Comparison of ENCODE assay signal across 10 cellular contexts in the genomic region with DNA sequence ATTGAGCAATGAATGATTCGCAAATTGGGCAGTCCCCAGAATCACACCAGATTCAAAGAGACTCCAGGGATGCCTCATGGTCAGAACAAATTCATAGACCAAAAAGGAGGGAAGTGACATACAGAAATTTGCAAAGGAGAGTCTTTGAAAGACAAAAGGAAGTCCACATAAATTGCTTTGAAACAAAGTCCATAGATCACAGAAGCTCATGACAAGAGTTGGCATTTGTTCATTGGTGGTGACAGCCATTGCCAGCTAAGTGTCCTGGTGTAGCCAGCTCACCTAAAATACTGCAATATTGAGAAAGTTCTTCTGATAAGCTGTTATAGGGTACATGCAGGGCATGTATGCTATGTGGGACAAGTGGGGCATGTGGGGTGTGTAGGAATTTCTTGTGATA. TPM values are rescaled to one million over a fixed set of nuclear protein-coding genes. Genes with fewer than 3 reads are reported as not detected.
DNase-seq lines count a peak whose midpoint lies in the region; ATAC-seq, FAIRE-seq and TF ChIP-seq lines count a peak whose summit lies in the region.
"Not testable (repeated sequence)": the region's sequence is repeated elsewhere in the genome, so short reads cannot be mapped to it uniquely, and the experiment has no call there.
"Had no signal": no experiment of that assay in that cellular context is flagged by ENCODE, and none has a peak within 500 bp of the region (broad histone marks: within the 10 kb centered on the region; RNA-seq: fewer than 3 reads in every experiment).

No MANE protein-coding gene starts in this region.

- dilution Hi-C loops in keratinocyte (cut with MboI; ENCODE audit: extremely low pct_ligation_motif_present, low sequenced_read_pairs) = not testable (repeated sequence)

- not testable (repeated sequence) for H3K4me1 ChIP-seq in A549; keratinocyte (ENCODE audit: control insufficient read depth, extremely low read depth, insufficient read depth, low read length); small intestine (ENCODE audit: control insufficient read depth in 2 of 2, insufficient read depth in 1 of 2, low read depth in 1 of 2, low read length in 1 of 2)
- peaks cover 1 to 23% (median 14%) of the 10 kb centered on the region in 4 donors for H3K4me1 ChIP-seq in liver (ENCODE audit: control insufficient read depth in 4 of 4, insufficient read depth in 4 of 4, low read length in 3 of 4)

- H3K4me2 ChIP-seq in A549; keratinocyte (ENCODE audit: control insufficient read depth, extremely low read depth, insufficient read depth, low read depth, low read length): not testable (repeated sequence)

- TF ChIP-seq POLR2A in A549 (IDR thresholded peaks at IDR 0.05; ENCODE audit: low read length); GM12892 (IDR thresholded peaks at IDR 0.05; ENCODE audit: low read depth, low read length): not testable (repeated sequence)

- TF ChIP-seq RAD21 in A549 (conservative IDR thresholded peaks at IDR 0.05 in 1 of 2, IDR thresholded peaks at IDR 0.05 in 1 of 2); liver (IDR thresholded peaks at IDR 0.05): not testable (repeated sequence)

- not testable (repeated sequence) for H3K27me3 ChIP-seq in WERI-Rb-1 (ENCODE audit: insufficient read depth, low read depth, severe bottlenecking); keratinocyte (ENCODE audit: control insufficient read depth, extremely low read depth, insufficient read depth, low read length); liver (ENCODE audit: control insufficient read depth in 4 of 4, insufficient read depth in 4 of 4, low read length in 3 of 4); small intestine (ENCODE audit: control insufficient read depth in 2 of 2, insufficient read depth in 2 of 2, low read length in 2 of 2)

- H4K20me1 ChIP-seq in keratinocyte (ENCODE audit: control insufficient read depth, extremely low read depth, insufficient read depth, low read length) = not testable (repeated sequence)

- not testable (repeated sequence) for TF ChIP-seq EP300 in A549 (IDR thresholded peaks at IDR 0.05)

- peak; percentile 94 for FAIRE-seq in A549 (lab: Jason Lieb, UNC)
- FAIRE-seq in GM12892 (lab: Jason Lieb, UNC) = peak; percentile 70
- peak; percentile 17 for FAIRE-seq in keratinocyte (lab: Jason Lieb, UNC)
- FAIRE-seq in small intestine (lab: Jason Lieb, UNC) = not testable (repeated sequence)

- not testable (repeated sequence) for H2AFZ ChIP-seq in keratinocyte (ENCODE audit: control insufficient read depth, low read length)

- not testable (repeated sequence) for H3K9me3 ChIP-seq in A549; WERI-Rb-1 (ENCODE audit: severe bottlenecking); keratinocyte (ENCODE audit: control insufficient read depth, low read depth, low read length); liver (ENCODE audit: control insufficient read depth in 4 of 4, low read length in 3 of 4); small intestine (ENCODE audit: control insufficient read depth, low read depth)

- not testable (repeated sequence) for H3K27ac ChIP-seq in A549; keratinocyte (ENCODE audit: control insufficient read depth, insufficient read depth, low read length); liver (ENCODE audit: low read depth in 1 of 2, low read length in 2 of 2); small intestine (ENCODE audit: low read depth in 1 of 2, low read length in 1 of 2)
- H3K27ac ChIP-seq in WERI-Rb-1 = peak overlapping the region; percentile 56

- not testable (repeated sequence) for H3K4me3 ChIP-seq in A549; WERI-Rb-1 (ENCODE audit: low read depth, low read length); keratinocyte (ENCODE audit: control insufficient read depth in 2 of 3, extremely low read depth in 1 of 3, insufficient read depth in 2 of 3, low read depth in 1 of 3, low read length in 3 of 3); liver (ENCODE audit: low read depth in 1 of 3, low read length in 3 of 3); small intestine (ENCODE audit: low read depth in 1 of 2, low read length in 2 of 2)

- H3K9ac ChIP-seq in keratinocyte (ENCODE audit: control insufficient read depth, extremely low read depth, insufficient read depth, low read length); liver (ENCODE audit: low read depth in 1 of 2, low read length in 2 of 2): not testable (repeated sequence)

- not testable (repeated sequence) for H3K79me2 ChIP-seq in keratinocyte (ENCODE audit: control insufficient read depth, insufficient read depth, low read length)

- 38% methylated on average over 1 of the region's 1 CpG for WGBS in A549 (ENCODE audit: missing lambda C conversion rate)
- WGBS in liver = 88% methylated on average over 1 of the region's 1 CpG
- 91 to 97% (median 97%) methylated on average over 1 of the region's 1 CpG for WGBS in small intestine, 3 donors

- not testable (repeated sequence) for H3K9me1 ChIP-seq in keratinocyte (ENCODE audit: control insufficient read depth, extremely low read depth, insufficient read depth, low read length)

- not testable (repeated sequence) for ATAC-seq in A549

- CTCF ChIA-PET in A549 (lab: Yijun Ruan, JAX) = interaction anchor here (1.7 kb wide), 1 partner anchor 31 kb away, joined by 4 read pairs; no protein-coding TSS in a partner anchor

- POLR2A ChIA-PET in A549 (lab: Yijun Ruan, JAX) = not testable (repeated sequence)

- DNase-seq in A549 (ENCODE audit: low read depth in 1 of 2, low spot score in 1 of 2); GM12892 (ENCODE audit: insufficient read length); WERI-Rb-1; keratinocyte (ENCODE audit: low read depth, low spot score): not testable (repeated sequence)
- DNase-seq in mucosa of gallbladder (ENCODE audit: low spot score) (peak; percentile 22), small intestine (peak; percentile 79)

- H3K36me3 ChIP-seq in WERI-Rb-1; keratinocyte (ENCODE audit: control insufficient read depth in 2 of 2, extremely low read depth in 1 of 2, insufficient read depth in 2 of 2, low read length in 2 of 2); liver (ENCODE audit: control insufficient read depth in 4 of 4, insufficient read depth in 3 of 4, low read depth in 1 of 4, low read length in 3 of 4); small intestine (ENCODE audit: control insufficient read depth in 2 of 2, insufficient read depth in 2 of 2, low read length in 2 of 2): not testable (repeated sequence)

- TF ChIP-seq CTCF in A549 (IDR thresholded peaks at IDR 0.05); WERI-Rb-1 (IDR thresholded peaks at IDR 0.05; ENCODE audit: low read depth, low read length); keratinocyte (optimal IDR thresholded peaks at IDR 0.05 in 1 of 3, IDR thresholded peaks at IDR 0.05 in 1 of 3, conservative IDR thresholded peaks at IDR 0.05 in 1 of 3; ENCODE audit: extremely low read depth in 1 of 3, insufficient read depth in 2 of 3, low read length in 3 of 3); liver (IDR thresholded peaks at IDR 0.05; ENCODE audit: low read depth, low read length, missing input control): not testable (repeated sequence)

TF ChIP-seq in liver, 16 proteins besides CTCF, POLR2A, EP300 and RAD21:
- TF ChIP-seq HNF4A (conservative IDR thresholded peaks at IDR 0.05) = peak; percentile 59 to 62

RNA-seq across cellular contexts. Expression of gene NOS2, which starts 37.4 kb away (rescaled TPM):
- polyA plus RNA-seq in A549 (2011; rRNA removed) = 0.08 and 0.09 TPM in 2 replicates
- 0.23 and 0.24 TPM in 2 replicates for polyA plus RNA-seq in A549 (2012; cell fraction: cytosol; rRNA removed)
- 0.21 and 0.37 TPM in 2 replicates for polyA plus RNA-seq in A549 (2012; cell fraction: nucleus; rRNA removed)
- 0.13 to 0.18 TPM (median 0.17 TPM) in 3 replicates for polyA plus RNA-seq in A549 (2017; fragmentation: RNase III; extraction: RNeasy Plus Mini Kit Qiagen cat#74134 plus additional on column Dnase treatment)
- polyA minus RNA-seq in A549 (2011; rRNA and poly(A)+ RNA removed) = 0.10 and 0.12 TPM in 2 replicates
- not detected for polyA plus RNA-seq in GM12892 (2012; ENCODE audit: missing spikeins)
- not detected in 3 replicates for polyA plus RNA-seq in keratinocyte
- not detected for polyA plus RNA-seq in keratinocyte (2011; ENCODE audit: low read depth)
- polyA plus RNA-seq in keratinocyte (2011; cell fraction: cytosol; rRNA removed) = not detected in 2 replicates
- not detected in 2 replicates for polyA plus RNA-seq in keratinocyte (2011; cell fraction: nucleus; rRNA removed)
- not detected in 2 replicates for polyA plus RNA-seq in keratinocyte (2012; ENCODE audit: low replicate concordance)
- not detected in 3 replicates for polyA minus RNA-seq in keratinocyte
- not detected for polyA minus RNA-seq in keratinocyte (2011; cell fraction: cytosol; rRNA and poly(A)+ RNA removed)
- polyA minus RNA-seq in keratinocyte (2011; cell fraction: nucleus; rRNA and poly(A)+ RNA removed) = not detected in 2 replicates
- total RNA-seq in liver = under 1 TPM in 1 of 2 donors, not detected in 1; under 0.01 TPM
- polyA plus RNA-seq in liver = under 1 TPM in 1 of 2 donors, not detected in 1; 0.01 TPM
- total RNA-seq in mucosa of gallbladder = 0.12 TPM
- polyA plus RNA-seq in small intestine = 10 to 100 TPM in 1 of 3 donors, 1 to 10 TPM in 1, under 1 TPM in 1; 0.22 to 29.9 (median 1.1) TPM
- total RNA-seq: GM23248 had no signal
- polyA plus RNA-seq: CD14-positive monocyte; CD8-positive, alpha-beta memory T cell; GM23248 had no signal

RNA-seq across cellular contexts. Expression of gene LYRM9, which starts 55.4 kb away (rescaled TPM):
- 2.5 and 2.7 TPM in 2 replicates for polyA plus RNA-seq in A549 (2011; rRNA removed)
- polyA plus RNA-seq in A549 (2012; cell fraction: cytosol; rRNA removed) = 0.70 and 0.88 TPM in 2 replicates
- polyA plus RNA-seq in A549 (2012; cell fraction: nucleus; rRNA removed) = 1.0 and 1.4 TPM in 2 replicates
- polyA plus RNA-seq in A549 (2017; fragmentation: RNase III; extraction: RNeasy Plus Mini Kit Qiagen cat#74134 plus additional on column Dnase treatment) = 1.4 to 2.0 TPM (median 1.8 TPM) in 3 replicates
- polyA minus RNA-seq in A549 (2011; rRNA and poly(A)+ RNA removed) = 1.3 and 1.6 TPM in 2 replicates
- polyA plus RNA-seq in GM12892 (2012; ENCODE audit: missing spikeins) = 11.1 TPM
- 3.0 to 6.1 TPM (median 4.9 TPM) in 3 replicates for polyA plus RNA-seq in keratinocyte
- 0.72 TPM for polyA plus RNA-seq in keratinocyte (2011; ENCODE audit: low read depth)
- 3.7 and 4.3 TPM in 2 replicates for polyA plus RNA-seq in keratinocyte (2011; cell fraction: cytosol; rRNA removed)
- polyA plus RNA-seq in keratinocyte (2011; cell fraction: nucleus; rRNA removed) = 6.8 and 12.5 TPM in 2 replicates
- 5.2 and 5.3 TPM in 2 replicates for polyA plus RNA-seq in keratinocyte (2012; ENCODE audit: low replicate concordance)
- polyA minus RNA-seq in keratinocyte = 1.1 to 3.2 TPM (median 1.4 TPM) in 3 replicates
- polyA minus RNA-seq in keratinocyte (2011; cell fraction: cytosol; rRNA and poly(A)+ RNA removed) = 10.4 TPM
- 1.7 and 2.3 TPM in 2 replicates for polyA minus RNA-seq in keratinocyte (2011; cell fraction: nucleus; rRNA and poly(A)+ RNA removed)
- total RNA-seq in liver = 1 to 10 TPM; 4.2 to 4.4 TPM
- polyA plus RNA-seq in liver = 1 to 10 TPM; 3.8 to 4.0 TPM
- 6.6 TPM for total RNA-seq in mucosa of gallbladder
- polyA plus RNA-seq in small intestine = 10 to 100 TPM in 1 of 3 donors, 1 to 10 TPM in 2; 4.0 to 12.6 (median 6.2) TPM
